ENCODE assay signal across 22 cellular contexts in the genomic region with DNA sequence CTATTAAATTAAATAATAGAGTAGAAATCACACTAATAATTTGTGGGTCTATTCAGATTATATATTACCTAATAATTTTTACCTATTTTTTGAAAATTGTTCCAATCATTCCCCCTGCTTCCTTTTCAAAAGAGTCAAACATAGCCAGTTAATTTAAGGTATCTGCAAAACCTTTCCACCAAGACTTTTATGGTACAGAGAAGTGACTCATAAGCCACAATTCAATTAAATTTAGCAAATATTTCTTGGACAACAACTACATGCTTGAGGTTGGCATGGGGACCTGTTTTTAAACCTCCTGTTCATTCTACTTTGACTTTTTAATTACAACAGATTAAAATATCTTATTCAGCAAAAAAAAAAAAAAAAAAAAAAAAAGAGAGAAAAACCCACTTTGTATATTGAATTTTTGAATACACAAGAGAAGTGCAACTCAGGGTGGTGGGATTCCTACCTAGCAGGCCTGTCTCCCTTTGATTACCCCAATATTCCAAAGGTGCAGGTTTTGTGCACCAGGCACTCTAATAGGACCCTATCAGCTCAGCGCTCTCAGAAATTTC.
"Had no signal": no experiment of that assay in that cellular context is flagged by ENCODE, and none has a peak within 500 bp of the region (broad histone marks: within the 10 kb centered on the region; RNA-seq: fewer than 3 reads in every experiment).

No MANE protein-coding gene starts in this region.

- H3K4me3 ChIP-seq: esophagus muscularis mucosa, gastrocnemius medialis, left ventricle myocardium inferior, lower lobe of right lung, psoas muscle, sigmoid colon, skin epidermis, stomach, thoracic aorta, transverse colon had no signal

- H3K4me1 ChIP-seq: gastrocnemius medialis, left ventricle myocardium inferior, lower lobe of right lung, parathyroid adenoma, psoas muscle, sigmoid colon, stomach, transverse colon had no signal

- H3K4me3 Mint-ChIP-seq: dendritic cell treated with granulocyte-macrophage colony-stimulating factor and Interleukin-4, amounts not matched to agents 40 ng/mL and 50 ng/mL, for 4 days; effector memory CD8-positive, alpha-beta T cell; memory B cell; mesothelial cell of epicardium; natural killer cell treated with Interleukin-12 subunit alpha and Interleukin-12 subunit beta and Interleukin-15 and Interleukin-18, amount 100 ng/mL, for 72 hours had no signal

- H3K9me3 Mint-ChIP-seq: effector memory CD8-positive, alpha-beta T cell; natural killer cell treated with Interleukin-12 subunit alpha and Interleukin-12 subunit beta and Interleukin-15 and Interleukin-18, amount 100 ng/mL, for 72 hours had no signal

- H3K36me3 Mint-ChIP-seq: mesothelial cell of epicardium; natural killer cell treated with Interleukin-12 subunit alpha and Interleukin-12 subunit beta and Interleukin-15 and Interleukin-18, amount 100 ng/mL, for 72 hours had no signal

- ATAC-seq: effector memory CD8-positive, alpha-beta T cell; gastrocnemius medialis; lower lobe of right lung; natural killer cell treated with Interleukin-12 subunit alpha and Interleukin-12 subunit beta and Interleukin-15 and Interleukin-18, amount 100 ng/mL, for 72 hours; psoas muscle had no signal

- H3K9me3 ChIP-seq: gastrocnemius medialis, lower lobe of right lung, psoas muscle, stomach, thoracic aorta, transverse colon had no signal

- H3K36me3 ChIP-seq: esophagus muscularis mucosa, gastrocnemius medialis, left ventricle myocardium inferior, lower lobe of right lung, sigmoid colon, stomach, thoracic aorta, transverse colon had no signal

- H2AFZ ChIP-seq: parathyroid adenoma had no signal

- H3K27ac Mint-ChIP-seq: dendritic cell treated with granulocyte-macrophage colony-stimulating factor and Interleukin-4, amounts not matched to agents 40 ng/mL and 50 ng/mL, for 4 days; effector memory CD8-positive, alpha-beta T cell; memory B cell; mesothelial cell of epicardium; natural killer cell treated with Interleukin-12 subunit alpha and Interleukin-12 subunit beta and Interleukin-15 and Interleukin-18, amount 100 ng/mL, for 72 hours had no signal

- H3K79me2 ChIP-seq: parathyroid adenoma had no signal

- H3K27ac ChIP-seq: epithelial cell of prostate, esophagus muscularis mucosa, gastrocnemius medialis, left ventricle myocardium inferior, lower lobe of right lung, parathyroid adenoma, psoas muscle, sigmoid colon, skin epidermis, stomach, thoracic aorta, transverse colon had no signal

- DNase-seq: effector memory CD8-positive, alpha-beta T cell; gastrocnemius medialis; islet precursor cell; left ventricle myocardium inferior; lower lobe of right lung; occipital lobe; psoas muscle; sigmoid colon; stimulated activated CD4-positive, alpha-beta T cell treated with anti-CD3 and anti-CD28 coated beads, Interleukin-12 subunit alpha, Interleukin-12 subunit beta, amount 100 ng/mL, for 4 hours; stimulated activated naive CD4-positive, alpha-beta T cell; stomach; substantia nigra; transverse colon had no signal

- H3K9ac ChIP-seq: parathyroid adenoma had no signal

- H3K27me3 ChIP-seq: esophagus muscularis mucosa, gastrocnemius medialis, sigmoid colon, stomach, transverse colon had no signal

- H3K27me3 Mint-ChIP-seq: dendritic cell treated with granulocyte-macrophage colony-stimulating factor and Interleukin-4, amounts not matched to agents 40 ng/mL and 50 ng/mL, for 4 days; memory B cell had no signal
